Comparison of ENCODE assay signal across 17 cellular contexts in genomic region chr9:77910216-77910615, GRCh38.
DNase-seq lines count a peak whose midpoint lies in the region; ATAC-seq and TF ChIP-seq lines count a peak whose summit lies in the region.
"Had no signal": no experiment of that assay in that cellular context is flagged by ENCODE, and none has a peak within 500 bp of the region (broad histone marks: within the 10 kb centered on the region; RNA-seq: fewer than 3 reads in every experiment).

No MANE protein-coding gene starts in this region.

- no peaks in the 10 kb centered on the region for H3K9me3 ChIP-seq in CD8-positive, alpha-beta memory T cell (ENCODE audit: low read length)
- H3K9me3 ChIP-seq in BE2C, result no peaks in the 10 kb centered on the region
- H3K9me3 ChIP-seq: colonic mucosa had no signal

- DNase-seq in AG10803 (ENCODE audit: low read depth) (peak; percentile 53), CD1c-positive myeloid dendritic cell (ENCODE audit: extremely low spot score) (peak; percentile 24), OCI-M1 (lab: John Stamatoyannopoulos, UW) (peak; percentile 56), fibroblast of peridontal ligament (ENCODE audit: extremely low read depth) (peak; percentile 24), BE2C (no peak)
- no peak for DNase-seq in CD8-positive, alpha-beta memory T cell
- DNase-seq: activated CD4-positive, CD25-positive, alpha-beta regulatory T cell treated with anti-CD3 and anti-CD28 coated beads, Interleukin-2, amount 50 U/mL, for 72 hours; aorta; colonic mucosa; NCI-H1694 treated with DMSO at 0.1 percent for 48 hours; PC-3; small intestine; SW 1271 had no signal

- H3K4me3 Mint-ChIP-seq in CD8-positive, alpha-beta memory T cell, result no peak overlapping the region
- H3K4me3 Mint-ChIP-seq: mesothelial cell of epicardium; stimulated activated memory B cell treated with anti-CD40 and anti-IgM and Interleukin-4, amounts not matched to agents 10 μg/mL and 1 μg/mL and 100 μg/mL, for 72 hours had no signal

- H3K9me3 Mint-ChIP-seq in CD8-positive, alpha-beta memory T cell, result no peaks in the 10 kb centered on the region
- H3K9me3 Mint-ChIP-seq: stimulated activated memory B cell treated with anti-CD40 and anti-IgM and Interleukin-4, amounts not matched to agents 10 μg/mL and 1 μg/mL and 100 μg/mL, for 72 hours had no signal

- no peak overlapping the region for H3K27ac ChIP-seq in CD8-positive, alpha-beta memory T cell (ENCODE audit: low read depth, low read length)
- H3K27ac ChIP-seq: C4-2B, colonic mucosa had no signal

- CTCF ChIA-PET in CD8-positive, alpha-beta memory T cell (lab: Charles Lee), result no interaction called here

- no peaks in the 10 kb centered on the region for H3K27me3 ChIP-seq in CD8-positive, alpha-beta memory T cell (ENCODE audit: insufficient read depth, low read length, poor library complexity, severe bottlenecking)
- no peaks in the 10 kb centered on the region for H3K27me3 ChIP-seq in BE2C
- H3K27me3 ChIP-seq: colonic mucosa had no signal

- H3K4me1 Mint-ChIP-seq in CD8-positive, alpha-beta memory T cell, result peaks cover 22 to 50% (median 37%) of the 10 kb centered on the region in 3 donors
- H3K4me1 Mint-ChIP-seq: stimulated activated memory B cell treated with anti-CD40 and anti-IgM and Interleukin-4, amounts not matched to agents 10 μg/mL and 1 μg/mL and 100 μg/mL, for 72 hours had no signal

- H3K27me3 Mint-ChIP-seq in CD8-positive, alpha-beta memory T cell, result peaks cover 0 to 3% of the 10 kb centered on the region in 2 donors

- peaks cover 31% of the 10 kb centered on the region for H3K4me1 ChIP-seq in CD8-positive, alpha-beta memory T cell (ENCODE audit: insufficient read depth, low read length)
- H3K4me1 ChIP-seq in BE2C, result no peaks in the 10 kb centered on the region; the same call in 1 of the 2 replicates
- H3K4me1 ChIP-seq: colonic mucosa had no signal

- H3K36me3 Mint-ChIP-seq in CD8-positive, alpha-beta memory T cell, result peaks cover 0 to 5% (median 3%) of the 10 kb centered on the region in 3 donors
- H3K36me3 Mint-ChIP-seq: stimulated activated memory B cell treated with anti-CD40 and anti-IgM and Interleukin-4, amounts not matched to agents 10 μg/mL and 1 μg/mL and 100 μg/mL, for 72 hours had no signal

- H3K4me3 ChIP-seq in AG10803 (ENCODE audit: low read length) (no peak overlapping the region), BE2C (ENCODE audit: low read depth, low read length) (no peak overlapping the region)
- no peak overlapping the region for H3K4me3 ChIP-seq in CD8-positive, alpha-beta memory T cell (ENCODE audit: low read length)
- H3K4me3 ChIP-seq: colonic mucosa had no signal

- H3K27ac Mint-ChIP-seq in CD8-positive, alpha-beta memory T cell, result no peak overlapping the region
- H3K27ac Mint-ChIP-seq: mesothelial cell of epicardium; stimulated activated memory B cell treated with anti-CD40 and anti-IgM and Interleukin-4, amounts not matched to agents 10 μg/mL and 1 μg/mL and 100 μg/mL, for 72 hours had no signal

- POLR2A ChIA-PET in CD8-positive, alpha-beta memory T cell (lab: Charles Lee), result no interaction called here

- no peaks in the 10 kb centered on the region for H3K36me3 ChIP-seq in CD8-positive, alpha-beta memory T cell (ENCODE audit: insufficient read depth, low read length)
- H3K36me3 ChIP-seq in BE2C, result no peaks in the 10 kb centered on the region
- H3K36me3 ChIP-seq: colonic mucosa had no signal

- TF ChIP-seq CTCF in AG10803 (conservative IDR thresholded peaks at IDR 0.05; ENCODE audit: low read length) (no peak), BE2C (IDR thresholded peaks at IDR 0.05; ENCODE audit: low read depth, low read length) (no peak)

- ATAC-seq in GM18502 (IDR thresholded peaks at IDR 0.05; ENCODE audit: poor library complexity, unreplicated experiment), result no peak
- ATAC-seq: PC-3; stimulated activated memory B cell treated with anti-CD40 and anti-IgM and Interleukin-4, amounts not matched to agents 10 μg/mL and 1 μg/mL and 100 μg/mL, for 72 hours had no signal

Comparison
In these comparisons a context has a peak if more than half of its experiments do, and no peak if none do; other contexts are left out.
1. DNase-seq: peak in AG10803 (single experiment), CD1c-positive myeloid dendritic cell (single experiment), OCI-M1 (single experiment) and fibroblast of peridontal ligament (single experiment); none in CD8-positive, alpha-beta memory T cell (0 of 5) and BE2C (single experiment).